Comparison of ENCODE assay signal across 1 cellular context in genomic region chr18:68152770-68153169, GRCh38.
TF ChIP-seq lines count a peak whose summit lies in the region.

No MANE protein-coding gene starts in this region.

TF ChIP-seq in GM12878, 131 proteins besides CTCF, POLR2A, EP300 and RAD21 (continued from another document):
- TF ChIP-seq ZBTB40 (IDR thresholded peaks at IDR 0.05; ENCODE audit: borderline replicate concordance) (no peak), RUNX3 (IDR thresholded peaks at IDR 0.05; ENCODE audit: low read length) (no peak), ZBTB4 (CRISPR knock-in tag; IDR thresholded peaks at IDR 0.05) (no peak), ZNF687 (IDR thresholded peaks at IDR 0.05) (no peak), EED (IDR thresholded peaks at IDR 0.05; ENCODE audit: low read depth) (no peak), HCFC1 (IDR thresholded peaks at IDR 0.05; ENCODE audit: low read length) (no peak), ZNF217 (IDR thresholded peaks at IDR 0.05) (no peak), MAX (IDR thresholded peaks at IDR 0.05; ENCODE audit: low read depth, low read length) (no peak)
TF ChIP-seq in GM12878: peak in this region for 0.
